In genomic region chr14:91417983-91418386, GRCh38 we compare ENCODE assay signal across 8 cellular contexts. TPM values are rescaled to one million over a fixed set of nuclear protein-coding genes. Genes with fewer than 3 reads are reported as not detected.
A peak's percentile ranks its signal among the peaks of the same experiment; 100 is the strongest.
DNase-seq lines count a peak whose midpoint lies in the region; ATAC-seq, FAIRE-seq and TF ChIP-seq lines count a peak whose summit lies in the region.

No MANE protein-coding gene starts in this region.

- H3K36me3 ChIP-seq in gastroesophageal sphincter, result no peaks in the 10 kb centered on the region
- no peaks in the 10 kb centered on the region for H3K36me3 ChIP-seq in ovary

- H3K4me1 ChIP-seq in A549 (peaks cover 12% of the 10 kb centered on the region), gastroesophageal sphincter (peaks cover 0 to 23% (median 13%) of the 10 kb centered on the region in 3 donors), ovary (ENCODE audit: insufficient read depth) (peaks cover 5% of the 10 kb centered on the region)

- WGBS in A549 (ENCODE audit: missing lambda C conversion rate), result 8% methylated on average over 16 of the region's 53 CpGs
- no CpG with 5 or more reads among the region's 53 CpGs for WGBS in gastroesophageal sphincter (ENCODE audit: low coverage in 1 of 2), 2 donors
- WGBS in ovary, 3 donors, result 0 to 2% (median 1%) methylated on average over 1 to 53 of the region's 53 CpGs

- TF ChIP-seq POLR2A in A549 (IDR thresholded peaks at IDR 0.05; ENCODE audit: low read length), result no peak; the same call in 1 of the 2 replicates
- no peak for TF ChIP-seq POLR2A in gastroesophageal sphincter (IDR thresholded peaks at IDR 0.05)
- TF ChIP-seq POLR2A in ovary (IDR thresholded peaks at IDR 0.05), result no peak

- H3K27me3 Mint-ChIP-seq in activated CD8-positive, alpha-beta memory T cell treated with anti-CD3 and anti-CD28 coated beads, Interleukin-2, amount 10 ng/mL, durations not matched to agents 7 days and 5 days, result peaks cover 5% of the 10 kb centered on the region

- H3K4me3 Mint-ChIP-seq in activated CD8-positive, alpha-beta memory T cell treated with anti-CD3 and anti-CD28 coated beads, Interleukin-2, amount 10 ng/mL, durations not matched to agents 7 days and 5 days, result peak overlapping the region; percentile 68

- DNase-seq in A549 (ENCODE audit: low read depth in 1 of 2, low spot score in 1 of 2), result peak; percentile 41 to 72
- peak; percentile 59 for DNase-seq in NCI-H226
- peak; percentile 75 for DNase-seq in activated CD8-positive, alpha-beta memory T cell treated with anti-CD3 and anti-CD28 coated beads, Interleukin-2, amount 10 ng/mL, durations not matched to agents 7 days and 5 days
- DNase-seq in ovary, result peak in 1 of 5 donors; percentile 35
- no peak for DNase-seq in H4 (ENCODE audit: low spot score)

- no peak for TF ChIP-seq EP300 in A549 (IDR thresholded peaks at IDR 0.05)
- TF ChIP-seq EP300 in gastroesophageal sphincter (IDR thresholded peaks at IDR 0.05), result no peak
- TF ChIP-seq EP300 in ovary (IDR thresholded peaks at IDR 0.05), result no peak

- no peaks in the 10 kb centered on the region for H3K9me3 ChIP-seq in A549
- H3K9me3 ChIP-seq in gastroesophageal sphincter, result no peaks in the 10 kb centered on the region
- H3K9me3 ChIP-seq in ovary, result no peaks in the 10 kb centered on the region

- peak; percentile 77 to 84 for ATAC-seq in A549
- peak; percentile 26 for ATAC-seq in GM18511 (IDR thresholded peaks at IDR 0.05; ENCODE audit: unreplicated experiment)
- peak; percentile 28 for ATAC-seq in HG02973 (IDR thresholded peaks at IDR 0.05; ENCODE audit: unreplicated experiment)
- ATAC-seq in activated CD8-positive, alpha-beta memory T cell treated with anti-CD3 and anti-CD28 coated beads, Interleukin-2, amount 10 ng/mL, durations not matched to agents 7 days and 5 days, result peak; percentile 55
- peak; percentile 34 for ATAC-seq in gastroesophageal sphincter

- POLR2A ChIA-PET in A549 (lab: Yijun Ruan, JAX), result interaction anchor here (1.1 to 2.2 kb wide), 2 partner anchors 91 to 94 kb away, joined by 5 read pairs; no protein-coding TSS in a partner anchor

- no peak for TF ChIP-seq RAD21 in A549 (conservative IDR thresholded peaks at IDR 0.05 in 1 of 2, IDR thresholded peaks at IDR 0.05 in 1 of 2)

- H3K27me3 ChIP-seq in gastroesophageal sphincter (peaks cover 23% of the 10 kb centered on the region), ovary (no peaks in the 10 kb centered on the region)

- TF ChIP-seq CTCF in A549 (IDR thresholded peaks at IDR 0.05), result peak; percentile 17; the same call in 2 of the 3 replicates
- TF ChIP-seq CTCF in gastroesophageal sphincter (IDR thresholded peaks at IDR 0.05), result peak in 2 of 4 experiments; percentile 3 to 10
- no peak for TF ChIP-seq CTCF in ovary (IDR thresholded peaks at IDR 0.05)

- intact Hi-C loops in ovary (cut with DNase I), result loop anchor here (1.0 to 10.0 kb wide), 3 partner anchors 91 to 95 kb away; no protein-coding TSS in a partner anchor

- H3K9me3 Mint-ChIP-seq in activated CD8-positive, alpha-beta memory T cell treated with anti-CD3 and anti-CD28 coated beads, Interleukin-2, amount 10 ng/mL, durations not matched to agents 7 days and 5 days (ENCODE audit: low read depth), result no peaks in the 10 kb centered on the region

- peaks cover 34% of the 10 kb centered on the region for H3K4me1 Mint-ChIP-seq in activated CD8-positive, alpha-beta memory T cell treated with anti-CD3 and anti-CD28 coated beads, Interleukin-2, amount 10 ng/mL, durations not matched to agents 7 days and 5 days

- peaks cover 37% of the 10 kb centered on the region for H3K36me3 Mint-ChIP-seq in activated CD8-positive, alpha-beta memory T cell treated with anti-CD3 and anti-CD28 coated beads, Interleukin-2, amount 10 ng/mL, durations not matched to agents 7 days and 5 days

- CTCF ChIA-PET in A549 (lab: Yijun Ruan, JAX), result interaction anchor here (0.6 to 5.6 kb wide), 20 partner anchors 9 to 514 kb away, joined by 3 to 64 read pairs (median 4); no protein-coding TSS in a partner anchor
- CTCF ChIA-PET in activated CD8-positive, alpha-beta memory T cell treated with anti-CD3 and anti-CD28 coated beads, Interleukin-2, amount 10 ng/mL, durations not matched to agents 7 days and 5 days (lab: Charles Lee), result interaction anchor here (0.7 to 10.0 kb wide), 24 partner anchors 9 to 240 kb away, joined by 3 to 175 read pairs (median 6); partner anchors contain the start of gene GPR68

- peak overlapping the region; percentile 95 for H3K4me2 ChIP-seq in A549

- FAIRE-seq in A549 (lab: Jason Lieb, UNC), result no peak

- H3K27ac Mint-ChIP-seq in activated CD8-positive, alpha-beta memory T cell treated with anti-CD3 and anti-CD28 coated beads, Interleukin-2, amount 10 ng/mL, durations not matched to agents 7 days and 5 days, result peak overlapping the region; percentile 75

- H3K4me3 ChIP-seq in A549 (peak overlapping the region; percentile 58), gastroesophageal sphincter (peak overlapping the region; percentile 40 to 63), ovary (peak overlapping the region; percentile 44)

- H3K27ac ChIP-seq in A549 (peak overlapping the region; percentile 87 to 94), gastroesophageal sphincter (peak overlapping the region in 2 of 4 donors; percentile 49), ovary (no peak overlapping the region)

TF ChIP-seq in A549, 52 proteins besides CTCF, POLR2A, EP300 and RAD21 (continues in another document):
- TF ChIP-seq HOXB13 (CRISPR knock-in tag; IDR thresholded peaks at IDR 0.05; ENCODE audit: low read depth), result peak; percentile 91
- TF ChIP-seq GATA3 (IDR thresholded peaks at IDR 0.05; ENCODE audit: borderline replicate concordance), result no peak
- TF ChIP-seq EHF (CRISPR knock-in tag; IDR thresholded peaks at IDR 0.05), result peak; percentile 72
- peak in 1 of 2 experiments; percentile 63; a peak in 3 of 5 replicates for TF ChIP-seq JUN (IDR thresholded peaks at IDR 0.05)
- peak; percentile 98 for TF ChIP-seq MYC (IDR thresholded peaks at IDR 0.05; ENCODE audit: borderline replicate concordance, low read length)
- peak; percentile 33; the same call in 1 of the 2 replicates for TF ChIP-seq TP53 (CRISPR knock-in tag; IDR thresholded peaks at IDR 0.05)
- TF ChIP-seq EHMT2 (IDR thresholded peaks at IDR 0.05; ENCODE audit: low read depth), result no peak
- peak; percentile 92 for TF ChIP-seq ATOH8 (CRISPR knock-in tag; IDR thresholded peaks at IDR 0.05; ENCODE audit: low read depth)
- TF ChIP-seq USF2 (IDR thresholded peaks at IDR 0.05), result no peak
- TF ChIP-seq ZSCAN20 (CRISPR knock-in tag; IDR thresholded peaks at IDR 0.05), result 0 out of 2 replicates have a peak, but pooled peaks have one; percentile 41
- peak; percentile 95 for TF ChIP-seq E2F6 (IDR thresholded peaks at IDR 0.05; ENCODE audit: borderline replicate concordance, low read depth)
- peak; percentile 87 for TF ChIP-seq NPAS2 (CRISPR knock-in tag; IDR thresholded peaks at IDR 0.05; ENCODE audit: borderline replicate concordance)
- no peak for TF ChIP-seq MAZ (IDR thresholded peaks at IDR 0.05; ENCODE audit: borderline replicate concordance, low read depth, low read length)
- peak; percentile 70; the same call in 1 of the 2 replicates for TF ChIP-seq HMGXB4 (CRISPR knock-in tag; IDR thresholded peaks at IDR 0.05; ENCODE audit: borderline replicate concordance)

RNA-seq across cellular contexts. Expression of gene CCDC88C, which starts 0.4 kb away (rescaled TPM):
- polyA plus RNA-seq in A549 (2011; rRNA removed) (3.7 and 3.9 TPM in 2 replicates), A549 (2017; fragmentation: RNase III; extraction: RNeasy Plus Mini Kit Qiagen cat#74134 plus additional on column Dnase treatment) (2.9 to 3.6 TPM (median 3.6 TPM) in 3 replicates), ovary (1 to 10 TPM; 2.3 to 3.1 TPM)
- polyA plus RNA-seq in A549 (2012; cell fraction: cytosol; rRNA removed), result 5.1 and 5.8 TPM in 2 replicates
- 11.4 and 11.6 TPM in 2 replicates for polyA plus RNA-seq in A549 (2012; cell fraction: nucleus; rRNA removed)
- 8.4 and 12.5 TPM in 2 replicates for polyA minus RNA-seq in A549 (2011; rRNA and poly(A)+ RNA removed)
- 100 to 1,000 TPM; 151 to 214 TPM for total RNA-seq in activated CD8-positive, alpha-beta memory T cell treated with anti-CD3 and anti-CD28 coated beads, Interleukin-2, amount 10 ng/mL, durations not matched to agents 7 days and 5 days
- total RNA-seq in gastroesophageal sphincter (10 to 100 TPM in 1 of 4 donors, 1 to 10 TPM in 3; 2.0 to 10.1 (median 4.9) TPM), ovary (10 to 100 TPM in 1 of 7 donors, 1 to 10 TPM in 6; 2.0 to 17.7 (median 5.1) TPM)
- total RNA-seq in H4 (2014; rRNA removed; shearing (Covaris generic)), result 2.3 and 2.4 TPM in 2 replicates

Comparison
In these comparisons a context has a peak if more than half of its experiments do, and no peak if none do; other contexts are left out.
1. ATAC-seq: peak in every context shown above with its lines; median percentile 80 in A549; 55 in activated CD8-positive, alpha-beta memory T cell treated with anti-CD3 and anti-CD28 coated beads, Interleukin-2, amount 10 ng/mL, durations not matched to agents 7 days and 5 days; 34 in gastroesophageal sphincter; 28 in HG02973; 26 in GM18511.
2. H3K27ac ChIP-seq: peak in A549 (2 of 2); none in ovary (0 of 2).
3. RNA of gene CCDC88C, which starts 0.4 kb away (total RNA-seq): 151 to 214 TPM in activated CD8-positive, alpha-beta memory T cell treated with anti-CD3 and anti-CD28 coated beads, Interleukin-2, amount 10 ng/mL, durations not matched to agents 7 days and 5 days; 2.0 to 10.1 TPM in gastroesophageal sphincter, 2.0 to 17.7 TPM in ovary and 2.3 to 2.4 TPM in H4; every median in the first group is over 4 times any median in the second.
4. Peak in every context shown above with its lines, with median percentiles within 50 percentile points of each other: H3K4me3 ChIP-seq.